In the genomic region with DNA sequence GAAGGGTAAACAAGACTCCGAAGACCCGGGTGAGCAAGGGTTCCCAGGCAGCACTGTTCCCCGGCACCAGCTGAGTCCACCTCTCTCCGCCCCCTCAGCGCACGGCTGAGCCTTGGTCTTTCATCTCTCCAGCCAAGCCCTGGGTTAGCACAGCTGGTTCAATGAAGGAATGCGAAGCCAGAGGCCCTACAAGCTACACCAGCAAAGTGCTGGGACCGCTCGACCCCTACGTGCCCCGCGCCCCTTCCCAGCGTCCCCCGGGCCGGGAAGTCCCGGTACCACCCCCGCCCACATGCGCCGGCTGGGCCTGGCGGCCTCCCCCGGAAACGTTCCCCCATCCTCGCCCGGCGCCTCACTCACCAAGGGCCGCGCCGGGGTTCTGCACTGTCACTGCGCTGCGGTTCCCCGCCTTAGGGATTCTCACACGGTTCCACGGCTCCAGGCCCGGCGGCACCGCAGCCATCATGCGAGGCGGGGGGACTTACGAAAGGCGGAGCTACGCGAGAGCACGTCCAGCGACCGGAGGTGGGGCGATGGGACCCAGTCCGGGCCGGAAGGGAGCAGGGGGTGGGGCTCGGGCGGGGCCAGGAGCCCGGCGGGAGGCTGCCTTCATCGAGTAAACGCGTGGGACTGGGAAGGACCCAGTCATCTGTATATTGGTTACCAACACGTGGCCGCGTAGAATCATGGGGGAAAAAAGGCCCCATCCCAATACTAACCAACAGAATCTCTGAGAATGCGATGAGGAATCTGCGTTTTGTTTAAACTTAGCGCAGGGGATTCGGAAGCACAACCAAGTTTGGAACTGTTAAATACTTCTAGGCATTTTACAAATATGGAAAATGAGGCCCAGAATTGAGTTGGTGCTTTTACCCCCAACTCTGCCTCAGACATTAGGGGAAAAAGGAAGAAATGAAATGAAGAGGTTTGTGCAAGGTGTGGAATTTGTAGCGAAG, we compare ENCODE assay signal across 8 cellular contexts. TPM values are rescaled to one million over a fixed set of nuclear protein-coding genes. Genes with fewer than 3 reads are reported as not detected.
DNase-seq lines count a peak whose midpoint lies in the region; ATAC-seq and TF ChIP-seq lines count a peak whose summit lies in the region.

No MANE protein-coding gene starts in this region.

- 4% methylated on average over 39 to 47 of the region's 63 CpGs for WGBS in lower leg skin, 2 donors

- H3K36me3 Mint-ChIP-seq in CD4-positive, alpha-beta T cell (ENCODE audit: low read depth): peaks cover 38% of the 10 kb centered on the region
- peaks cover 30% of the 10 kb centered on the region for H3K36me3 Mint-ChIP-seq in activated CD4-positive, alpha-beta memory T cell treated with anti-CD3 and anti-CD28 coated beads, Interleukin-2, amount 10 ng/mL, durations not matched to agents 7 days and 5 days (ENCODE audit: low read depth)

- no peak for TF ChIP-seq POLR2A in lower leg skin (IDR thresholded peaks at IDR 0.05)

- CTCF ChIA-PET in CD4-positive, alpha-beta T cell (lab: Charles Lee): interaction anchor here (0.9 to 3.3 kb wide), 7 partner anchors 10 to 44 kb away, joined by 3 to 11 read pairs (median 4); a partner anchor contains a TSS
- CTCF ChIA-PET in activated CD4-positive, alpha-beta memory T cell treated with anti-CD3 and anti-CD28 coated beads, Interleukin-2, amount 10 ng/mL, durations not matched to agents 7 days and 5 days (lab: Charles Lee): interaction anchor here (0.6 to 4.2 kb wide), 10 partner anchors 10 to 376 kb away, joined by 3 to 20 read pairs (median 4); a partner anchor contains a TSS

- POLR2A ChIA-PET in CD4-positive, alpha-beta T cell (lab: Charles Lee): interaction anchor here (0.9 to 8.9 kb wide), 10 partner anchors 12 to 457 kb away, joined by 3 to 114 read pairs (median 5); a partner anchor contains a TSS
- POLR2A ChIA-PET in activated CD4-positive, alpha-beta memory T cell treated with anti-CD3 and anti-CD28 coated beads, Interleukin-2, amount 10 ng/mL, durations not matched to agents 7 days and 5 days (lab: Charles Lee): interaction anchor here (0.7 to 4.8 kb wide), 14 partner anchors 12 to 495 kb away, joined by 3 to 51 read pairs (median 5); a partner anchor contains a TSS

- H3K4me3 Mint-ChIP-seq in CD4-positive, alpha-beta T cell: peak overlapping the region; percentile 93
- peak overlapping the region; percentile 80 for H3K4me3 Mint-ChIP-seq in activated CD4-positive, alpha-beta memory T cell treated with anti-CD3 and anti-CD28 coated beads, Interleukin-2, amount 10 ng/mL, durations not matched to agents 7 days and 5 days

- no peaks in the 10 kb centered on the region for H3K9me3 Mint-ChIP-seq in CD4-positive, alpha-beta T cell
- H3K9me3 Mint-ChIP-seq in activated CD4-positive, alpha-beta memory T cell treated with anti-CD3 and anti-CD28 coated beads, Interleukin-2, amount 10 ng/mL, durations not matched to agents 7 days and 5 days: no peaks in the 10 kb centered on the region

- peak overlapping the region; percentile 91 for H3K27ac ChIP-seq in CD4-positive, alpha-beta T cell (ENCODE audit: low read depth, low read length)

- TF ChIP-seq CTCF in CD4-positive, alpha-beta T cell (IDR thresholded peaks at IDR 0.05): no peak
- TF ChIP-seq CTCF in lower leg skin (IDR thresholded peaks at IDR 0.05): no peak

- H3K27me3 Mint-ChIP-seq in CD4-positive, alpha-beta T cell: no peaks in the 10 kb centered on the region
- no peaks in the 10 kb centered on the region for H3K27me3 Mint-ChIP-seq in activated CD4-positive, alpha-beta memory T cell treated with anti-CD3 and anti-CD28 coated beads, Interleukin-2, amount 10 ng/mL, durations not matched to agents 7 days and 5 days

- intact Hi-C loops in CD4-positive, alpha-beta T cell (cut with DNase I, micrococcal nuclease): loop anchor here (2.0 to 10.0 kb wide), 4 partner anchors 32 to 725 kb away; a partner anchor contains a TSS
- intact Hi-C loops in lower leg skin (cut with DNase I; ENCODE audit: low total_unique reads): no loop called here

- no peaks in the 10 kb centered on the region for H3K27me3 ChIP-seq in CD4-positive, alpha-beta T cell (ENCODE audit: control insufficient read depth, insufficient read depth, low read length)

- no peaks in the 10 kb centered on the region for H3K9me3 ChIP-seq in CD4-positive, alpha-beta T cell (ENCODE audit: control insufficient read depth, low read length)

- peaks cover 72% of the 10 kb centered on the region for H3K4me1 Mint-ChIP-seq in CD4-positive, alpha-beta T cell (ENCODE audit: low read depth)
- peaks cover 44% of the 10 kb centered on the region for H3K4me1 Mint-ChIP-seq in activated CD4-positive, alpha-beta memory T cell treated with anti-CD3 and anti-CD28 coated beads, Interleukin-2, amount 10 ng/mL, durations not matched to agents 7 days and 5 days

- peak; percentile 57 to 84 (median 72) for DNase-seq in CD4-positive, alpha-beta T cell
- DNase-seq in NCI-H82 (lab: John Stamatoyannopoulos, UW) (peak; percentile 99), ecto neural progenitor cell (ENCODE audit: low spot score) (peak; percentile 91), lower leg skin (ENCODE audit: low spot score in 2 of 2) (peak; percentile 85 to 97)
- DNase-seq in activated CD4-positive, alpha-beta memory T cell treated with anti-CD3 and anti-CD28 coated beads, Interleukin-2, amount 10 ng/mL, durations not matched to agents 7 days and 5 days: peak; percentile 86
- DNase-seq in stimulated activated CD4-positive, alpha-beta T cell treated with anti-CD3 and anti-CD28 coated beads, Interleukin-4, amount 100 ng/mL, for 4 hours: peak; percentile 87 to 89

- H3K4me3 ChIP-seq in lower leg skin (ENCODE audit: low read depth, poor library complexity, severe bottlenecking): peak overlapping the region; percentile 91

- H3K27ac Mint-ChIP-seq in CD4-positive, alpha-beta T cell: peak overlapping the region; percentile 95
- peak overlapping the region; percentile 84 for H3K27ac Mint-ChIP-seq in activated CD4-positive, alpha-beta memory T cell treated with anti-CD3 and anti-CD28 coated beads, Interleukin-2, amount 10 ng/mL, durations not matched to agents 7 days and 5 days

- ATAC-seq in CD4-positive, alpha-beta T cell (ENCODE audit: poor library complexity): peak; percentile 82
- ATAC-seq in GM19452 (IDR thresholded peaks at IDR 0.05; ENCODE audit: unreplicated experiment): peak; percentile 88
- peak; percentile 75 for ATAC-seq in HG03575 (IDR thresholded peaks at IDR 0.05; ENCODE audit: extremely low read depth, insufficient number of reproducible peaks, low FRiP score, unreplicated experiment)

RNA-seq across cellular contexts. Expression of a gene that starts 28.7 kb away (rescaled TPM):
- total RNA-seq in CD4-positive, alpha-beta T cell: 10 to 100 TPM; 27.0 to 30.3 TPM
- total RNA-seq in activated CD4-positive, alpha-beta memory T cell treated with anti-CD3 and anti-CD28 coated beads, Interleukin-2, amount 10 ng/mL, durations not matched to agents 7 days and 5 days: 10 to 100 TPM; 27.7 to 28.2 TPM
- total RNA-seq in lower leg skin: 10 to 100 TPM; 11.8 to 32.7 (median 19.8) TPM

RNA-seq across cellular contexts. Expression of a gene that starts 44.6 kb away (rescaled TPM):
- 1 to 10 TPM; 4.0 to 4.7 TPM for total RNA-seq in CD4-positive, alpha-beta T cell
- 10 to 100 TPM; 17.6 to 18.1 TPM for total RNA-seq in activated CD4-positive, alpha-beta memory T cell treated with anti-CD3 and anti-CD28 coated beads, Interleukin-2, amount 10 ng/mL, durations not matched to agents 7 days and 5 days
- 1 to 10 TPM in 3 of 4 donors, not detected in 1; 1.1 to 5.9 (median 1.8) TPM for total RNA-seq in lower leg skin

Comparison
In these comparisons a context has a peak if more than half of its experiments do, and no peak if none do; other contexts are left out.
1. Peak in every context shown above with its lines: DNase-seq, ATAC-seq, H3K4me3 ChIP-seq and H3K27ac ChIP-seq.